25 cellular contexts compared by ENCODE assay signal in the genomic region with DNA sequence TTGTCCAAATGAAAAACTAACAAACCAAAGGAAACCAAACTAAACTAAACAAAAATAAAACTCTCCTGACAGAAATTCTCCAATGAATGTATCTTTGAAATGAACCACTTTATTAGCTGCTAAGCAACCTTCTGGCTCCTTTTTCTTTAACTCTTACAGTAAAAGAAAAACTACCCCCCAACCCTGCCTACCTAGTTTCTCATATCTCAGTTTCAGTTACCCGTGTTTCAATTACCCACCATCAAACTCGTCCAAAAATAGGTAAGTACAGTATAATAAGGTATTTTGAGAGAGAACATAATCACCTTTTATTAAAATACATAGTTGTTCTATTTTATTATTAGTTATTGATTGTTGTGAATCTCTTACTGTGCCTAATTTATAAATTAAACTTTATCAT.
DNase-seq lines count a peak whose midpoint lies in the region; ATAC-seq and TF ChIP-seq lines count a peak whose summit lies in the region.
"Had no signal": no experiment of that assay in that cellular context is flagged by ENCODE, and none has a peak within 500 bp of the region (broad histone marks: within the 10 kb centered on the region; RNA-seq: fewer than 3 reads in every experiment).

No MANE protein-coding gene starts in this region.

- CTCF ChIA-PET in GM10248 (lab: Yijun Ruan, JAX) = interaction anchor here (0.8 kb wide), 1 partner anchor 9 kb away, joined by 4 read pairs; no protein-coding TSS in a partner anchor

- H3K27ac ChIP-seq in coronary artery = no peak overlapping the region
- H3K27ac ChIP-seq: heart right ventricle, SJSA1, transverse colon, WERI-Rb-1 had no signal

- peak; percentile 73 for ATAC-seq in GM18519 (IDR thresholded peaks at IDR 0.05; ENCODE audit: low FRiP score, unreplicated experiment)
- ATAC-seq in GM21360 (IDR thresholded peaks at IDR 0.05; ENCODE audit: unreplicated experiment) = peak; percentile 59
- ATAC-seq in HG02885 (IDR thresholded peaks at IDR 0.05; ENCODE audit: poor library complexity, unreplicated experiment) = peak; percentile 63
- ATAC-seq in HG03558 (IDR thresholded peaks at IDR 0.05; ENCODE audit: extremely low read depth, unreplicated experiment) = peak; percentile 45
- ATAC-seq: heart right ventricle, Panc1, right cardiac atrium had no signal

- DNase-seq in NCI-H146 (lab: John Stamatoyannopoulos, UW) (no peak), DMS79 treated with DMSO at 0.1 percent for 48 hours (lab: John Stamatoyannopoulos, UW) (no peak), coronary artery (ENCODE audit: low spot score) (no peak), GM10248 (ENCODE audit: extremely low spot score) (no peak)
- DNase-seq: ACHN; activated CD4-positive, alpha-beta memory T cell treated with anti-CD3 and anti-CD28 coated beads, Interleukin-2, amount 10 ng/mL, durations not matched to agents 7 days and 5 days; activated naive CD4-positive, alpha-beta T cell treated with anti-CD3 and anti-CD28 coated beads for 36 hours; activated T-cell treated with anti-CD3 and anti-CD28 coated beads, Interleukin-2, amount 50 U/mL, for 1 hour; aorta; DMS153; effector CD4-positive, alpha-beta T cell; heart right ventricle; NCI-H82; occipital lobe; right cardiac atrium; stimulated activated naive CD4-positive, alpha-beta T cell treated with Interleukin-2 at 50 U/mL for 16 hours; T-helper 2 cell; transverse colon; WERI-Rb-1 had no signal

- POLR2A ChIA-PET in GM10248 (lab: Yijun Ruan, JAX) = no interaction called here

- TF ChIP-seq CTCF in coronary artery (IDR thresholded peaks at IDR 0.05) = no peak
- no peak for TF ChIP-seq CTCF in GM10248 (IDR thresholded peaks at IDR 0.05; ENCODE audit: control extremely low read depth, extremely low read depth, low read depth, missing control alignments)

- no peak overlapping the region for H3K4me3 ChIP-seq in coronary artery
- H3K4me3 ChIP-seq: heart right ventricle, SJSA1, transverse colon had no signal
